11 cellular contexts compared by ENCODE assay signal in genomic region chr18:21851327-21851961, GRCh38.
DNase-seq lines count a peak whose midpoint lies in the region; ATAC-seq and TF ChIP-seq lines count a peak whose summit lies in the region.
"Had no signal": no experiment of that assay in that cellular context is flagged by ENCODE, and none has a peak within 500 bp of the region (broad histone marks: within the 10 kb centered on the region; RNA-seq: fewer than 3 reads in every experiment).

No MANE protein-coding gene starts in this region.

- H4K20me1 ChIP-seq in PC-9 (ENCODE audit: insufficient read depth) = no peaks in the 10 kb centered on the region

- H3K27me3 ChIP-seq in PC-9 (ENCODE audit: insufficient read depth, low read depth) = no peaks in the 10 kb centered on the region

- no peaks in the 10 kb centered on the region for H3K4me1 ChIP-seq in PC-9 (replicated peaks; ENCODE audit: insufficient read depth)

- no peaks in the 10 kb centered on the region for H3K9me3 ChIP-seq in PC-9 (ENCODE audit: insufficient read depth, low read depth)
- H3K9me3 ChIP-seq: mucosa of descending colon had no signal

- POLR2A ChIA-PET in PC-9 (lab: Charles Lee; ENCODE audit: unreplicated experiment) = interaction anchor here (0.7 kb wide), 1 partner anchor 208 kb away, joined by 5 read pairs; no protein-coding TSS in a partner anchor

- no peaks in the 10 kb centered on the region for H3K9me2 ChIP-seq in PC-9 (ENCODE audit: insufficient read depth)

- H3K4me3 ChIP-seq in PC-9 = no peak overlapping the region
- H3K4me3 ChIP-seq: mucosa of descending colon had no signal

- no peaks in the 10 kb centered on the region for H3K79me2 ChIP-seq in PC-9 (ENCODE audit: low read depth)

- CTCF ChIA-PET in PC-9 (lab: Charles Lee) = no interaction called here

- no peak overlapping the region for H3K4me2 ChIP-seq in PC-9

- intact Hi-C loops in sciatic nerve (cut with DNase I) (no loop called here), PC-9 (cut with micrococcal nuclease; ENCODE audit: unreplicated experiment) (no loop called here)

- peak; percentile 4 for DNase-seq in NCI-H1694 (lab: John Stamatoyannopoulos, UW)
- DNase-seq in NCI-H1694 treated with DMSO at 0.1 percent for 48 hours (lab: John Stamatoyannopoulos, UW) = no peak
- DNase-seq in NCI-H460 (ENCODE audit: extremely low read depth, low read depth) = peak; percentile 13
- DNase-seq in fibroblast of gingiva (ENCODE audit: low read depth) = peak; percentile 21
- no peak for DNase-seq in sciatic nerve (ENCODE audit: low spot score)
- no peak for DNase-seq in germinal center (ENCODE audit: low spot score)
- no peak for DNase-seq in PC-9
- DNase-seq: activated naive CD4-positive, alpha-beta T cell treated with anti-CD3 and anti-CD28 coated beads for 36 hours; mucosa of descending colon; NCI-H774 had no signal

- H3K36me3 ChIP-seq in PC-9 (ENCODE audit: low read depth) = no peaks in the 10 kb centered on the region

- no peak for TF ChIP-seq CTCF in PC-9 (conservative IDR thresholded peaks at IDR 0.05)

- H3K27ac ChIP-seq in PC-9 = no peak overlapping the region

- H2AFZ ChIP-seq in PC-9 = no peak overlapping the region

- peak; percentile 48 for ATAC-seq in sciatic nerve
- no peak for ATAC-seq in activated CD4-positive, CD25-positive, alpha-beta regulatory T cell treated with anti-CD3 and anti-CD28 coated beads, Interleukin-2, amount 50 U/mL, for 24 hours
- ATAC-seq: mucosa of descending colon had no signal

- H3F3A ChIP-seq in PC-9 (ENCODE audit: insufficient read depth, low read depth) = no peaks in the 10 kb centered on the region

- no TSS peak for BruUV-seq in PC-9 (replicated peaks; lab: Mats Ljungman, UMichigan)

Comparison
In these comparisons a context has a peak if more than half of its experiments do, and no peak if none do; other contexts are left out.
1. DNase-seq: peak in NCI-H1694 (single experiment), NCI-H460 (single experiment) and fibroblast of gingiva (single experiment); none in NCI-H1694 treated with DMSO at 0.1 percent for 48 hours (single experiment), sciatic nerve (single experiment), germinal center (single experiment) and PC-9 (0 of 2).